9 cellular contexts compared by ENCODE assay signal in the genomic region with DNA sequence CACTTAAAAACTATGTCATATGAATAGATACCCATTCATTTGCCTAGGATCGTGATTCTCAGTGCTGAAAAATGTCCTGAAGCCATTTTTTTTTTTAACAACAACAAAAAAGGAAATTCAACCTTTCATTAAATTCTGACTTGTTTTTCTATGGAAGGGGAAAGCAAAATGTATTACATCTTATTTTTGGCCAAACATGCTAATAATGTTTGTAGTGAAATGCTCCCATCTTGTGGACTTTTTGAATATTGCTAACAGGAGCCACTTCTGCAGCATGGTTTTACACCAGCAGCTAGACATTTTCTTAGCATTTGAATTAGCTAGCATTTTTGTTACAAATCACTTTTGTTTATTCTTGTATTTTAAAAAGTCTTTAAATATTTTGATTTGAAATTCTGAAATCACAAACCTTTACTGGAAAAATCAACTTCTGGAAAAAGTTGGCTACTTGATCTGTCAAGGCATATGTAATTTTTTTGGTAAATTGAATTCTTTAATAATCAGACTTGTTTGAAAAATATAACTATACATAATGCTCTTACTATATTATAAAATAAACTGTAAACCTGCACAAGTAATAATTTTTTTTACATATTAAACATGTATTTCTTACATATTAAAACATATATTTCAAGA.
DNase-seq lines count a peak whose midpoint lies in the region; ATAC-seq and TF ChIP-seq lines count a peak whose summit lies in the region.
"Had no signal": no experiment of that assay in that cellular context is flagged by ENCODE, and none has a peak within 500 bp of the region (broad histone marks: within the 10 kb centered on the region; RNA-seq: fewer than 3 reads in every experiment).

No MANE protein-coding gene starts in this region.

- H3K9me3 Mint-ChIP-seq in activated naive CD4-positive, alpha-beta T cell treated with anti-CD3 and anti-CD28 coated beads, Interleukin-2, amount 50 U/mL, for 72 hours, result peaks cover 0 to 5% of the 10 kb centered on the region in 2 donors

- CTCF ChIA-PET in A673 (lab: Charles Lee), result interaction anchor here (0.6 to 0.9 kb wide), 3 partner anchors 42 to 68 kb away, joined by 3 to 4 read pairs (median 3); no protein-coding TSS in a partner anchor

- POLR2A ChIA-PET in A673 (lab: Charles Lee; ENCODE audit: low non-redundant PET), result interaction anchor here (0.6 kb wide), 1 partner anchor 1567 kb away, joined by 3 read pairs; no protein-coding TSS in a partner anchor

- H3K9me3 ChIP-seq in A673 (ENCODE audit: low read depth, low read length, poor library complexity, severe bottlenecking), result no peaks in the 10 kb centered on the region

- BruUV-seq in A673 (replicated peaks; lab: Mats Ljungman, UMichigan), result no TSS peak

- H3K27me3 ChIP-seq in A673 (replicated peaks; ENCODE audit: insufficient read depth, low read depth, low read length, poor library complexity), result no peaks in the 10 kb centered on the region

- H3K4me1 ChIP-seq in A673 (ENCODE audit: insufficient read depth, low read length, poor library complexity, severe bottlenecking), result peaks cover 13% of the 10 kb centered on the region

- peaks cover 22 to 26% of the 10 kb centered on the region in 2 donors for H3K36me3 Mint-ChIP-seq in activated naive CD4-positive, alpha-beta T cell treated with anti-CD3 and anti-CD28 coated beads, Interleukin-2, amount 50 U/mL, for 72 hours

- intact Hi-C loops in A673 (cut with micrococcal nuclease; ENCODE audit: unreplicated experiment), result loop anchor here (2.0 to 5.0 kb wide), 4 partner anchors 69 to 1664 kb away; no protein-coding TSS in a partner anchor

- H3K27ac Mint-ChIP-seq in activated naive CD4-positive, alpha-beta T cell treated with anti-CD3 and anti-CD28 coated beads, Interleukin-2, amount 50 U/mL, for 72 hours, result no peak overlapping the region
- H3K27ac Mint-ChIP-seq: dendritic cell treated with granulocyte-macrophage colony-stimulating factor and Interleukin-4, amounts not matched to agents 40 ng/mL and 50 ng/mL, for 4 days had no signal

- H3K27ac ChIP-seq in A673 (ENCODE audit: low read depth, low read length, poor library complexity, severe bottlenecking), result no peak overlapping the region

- no peaks in the 10 kb centered on the region for H3K36me3 ChIP-seq in A673 (ENCODE audit: insufficient read depth, low read length, poor library complexity, severe bottlenecking)

- H3K4me3 ChIP-seq in A673 (ENCODE audit: low read depth, low read length, poor library complexity, severe bottlenecking) (no peak overlapping the region), choroid plexus epithelial cell (ENCODE audit: low read depth, low read length) (no peak overlapping the region)

- ATAC-seq in GM19351 (IDR thresholded peaks at IDR 0.05; ENCODE audit: unreplicated experiment) (no peak), GM18511 (IDR thresholded peaks at IDR 0.05; ENCODE audit: unreplicated experiment) (no peak)
- ATAC-seq in activated naive CD4-positive, alpha-beta T cell treated with anti-CD3 and anti-CD28 coated beads, Interleukin-2, amount 50 U/mL, for 72 hours, result no peak

- peak; percentile 79 for TF ChIP-seq CTCF in A673 (conservative IDR thresholded peaks at IDR 0.05; ENCODE audit: low read depth, low read length)
- peak; percentile 43 for TF ChIP-seq CTCF in GM12873 (IDR thresholded peaks at IDR 0.05; ENCODE audit: insufficient read depth, low read depth, low read length, missing control alignments)
- TF ChIP-seq CTCF in choroid plexus epithelial cell (conservative IDR thresholded peaks at IDR 0.05; ENCODE audit: low read depth, low read length), result peak; percentile 68

- DNase-seq in A673 (ENCODE audit: low spot score), result peak; percentile 76
- DNase-seq in NCI-H2196 treated with DMSO at 0.1 percent for 48 hours (lab: John Stamatoyannopoulos, UW; ENCODE audit: unreplicated experiment), result peak; percentile 46
- DNase-seq in choroid plexus epithelial cell (ENCODE audit: low read depth), result peak; percentile 74
- peak; percentile 65 for DNase-seq in midbrain (lab: John Stamatoyannopoulos, UW)
- no peak for DNase-seq in activated naive CD4-positive, alpha-beta T cell treated with anti-CD3 and anti-CD28 coated beads, Interleukin-2, amount 50 U/mL, for 72 hours (ENCODE audit: low spot score in 2 of 2)

Comparison
In these comparisons a context has a peak if more than half of its experiments do, and no peak if none do; other contexts are left out.
1. DNase-seq: peak in A673 (single experiment), NCI-H2196 treated with DMSO at 0.1 percent for 48 hours (single experiment), choroid plexus epithelial cell (single experiment) and midbrain (single experiment); none in activated naive CD4-positive, alpha-beta T cell treated with anti-CD3 and anti-CD28 coated beads, Interleukin-2, amount 50 U/mL, for 72 hours (0 of 2).
2. Peak in every context shown above with its lines, with median percentiles within 50 percentile points of each other: CTCF ChIP-seq.